In genomic region chr6:17501442-17501841, GRCh38 we compare ENCODE assay signal across 35 cellular contexts.
"Had no signal": no experiment of that assay in that cellular context is flagged by ENCODE, and none has a peak within 500 bp of the region (broad histone marks: within the 10 kb centered on the region; RNA-seq: fewer than 3 reads in every experiment).

No MANE protein-coding gene starts in this region.

- H3K4me1 ChIP-seq: adrenal gland, body of pancreas, breast epithelium had no signal

- DNase-seq: activated B cell treated with CpG ODN at 0.5 μM for 24 hours; activated CD4-positive, alpha-beta memory T cell treated with anti-CD3 and anti-CD28 coated beads for 36 hours; activated CD4-positive, alpha-beta T cell treated with anti-CD3 and anti-CD28 coated beads for 4 hours; activated CD4-positive, alpha-beta T cell treated with anti-CD3 and anti-CD28 coated beads, Interleukin-2, amount 10 ng/mL, durations not matched to agents 24 days and 14 days; activated CD4-positive, alpha-beta T cell treated with anti-CD3 and anti-CD28 coated beads, Interleukin-2, amount 50 U/mL, for 1 hour; activated CD4-positive, alpha-beta T cell treated with anti-CD3 and anti-CD28 coated beads, Interleukin-2, amount 50 U/mL, for 4 hours; activated CD4-positive, CD25-positive, alpha-beta regulatory T cell treated with anti-CD3 and anti-CD28 coated beads, Interleukin-2, amount 50 U/mL, for 72 hours; activated CD8-positive, alpha-beta memory T cell treated with anti-CD3 and anti-CD28 coated beads, Interleukin-2, amount 50 U/mL, for 4 hours; activated CD8-positive, alpha-beta T cell treated with anti-CD3 and anti-CD28 coated beads for 36 hours; activated effector memory CD4-positive, alpha-beta T cell treated with anti-CD3 and anti-CD28 coated beads, Interleukin-2, amount 50 U/mL, for 16 hours; activated gamma-delta T cell treated with Interleukin-2 at 50 U/mL for 16 hours; activated naive CD4-positive, alpha-beta T cell; activated naive CD4-positive, alpha-beta T cell treated with anti-CD3 and anti-CD28 coated beads for 36 hours; activated naive CD4-positive, alpha-beta T cell treated with anti-CD3 and anti-CD28 coated beads, Interleukin-2, amount 50 U/mL, for 16 hours; activated naive CD8-positive, alpha-beta T cell treated with anti-CD3 and anti-CD28 coated beads for 36 hours; activated T-cell treated with anti-CD3 and anti-CD28 coated beads for 4 hours; activated T-cell treated with anti-CD3 and anti-CD28 coated beads, Interleukin-2, amount 50 U/mL, for 1 hour; activated T-cell treated with anti-CD3 and anti-CD28 coated beads, Interleukin-2, amount 50 U/mL, for 4 hours; activated T-cell treated with anti-CD3 and anti-CD28 coated beads, Interleukin-2, amount 50 U/mL, for 72 hours; adrenal gland; amniotic stem cell; aorta; body of pancreas; brain microvascular endothelial cell; central memory CD4-positive, alpha-beta T cell; T-helper 1 cell; T-helper 2 cell; T-helper 9 cell had no signal

- H3K9me3 ChIP-seq: adrenal gland, body of pancreas, breast epithelium had no signal

- ATAC-seq: activated CD8-positive, alpha-beta T cell treated with anti-CD3 and anti-CD28 coated beads for 36 hours; activated naive CD4-positive, alpha-beta T cell treated with anti-CD3 and anti-CD28 coated beads, Interleukin-2, amount 50 U/mL, for 72 hours; activated T-cell treated with anti-CD3 and anti-CD28 coated beads, Interleukin-2, amount 50 U/mL, for 4 hours; activated T-cell treated with anti-CD3 and anti-CD28 coated beads, Interleukin-2, amount 50 U/mL, for 72 hours; activated T-helper 17 cell treated with anti-CD3 and anti-CD28 coated beads, Interleukin-2, amount 50 U/mL, for 72 hours; body of pancreas had no signal

- H3K4me3 Mint-ChIP-seq: activated B cell treated with CpG ODN at 0.5 μM for 24 hours; activated CD4-positive, alpha-beta memory T cell treated with anti-CD3 and anti-CD28 coated beads for 36 hours; activated CD4-positive, alpha-beta T cell treated with anti-CD3 and anti-CD28 coated beads, Interleukin-2, amount 10 ng/mL, durations not matched to agents 24 days and 14 days; activated CD8-positive, alpha-beta T cell treated with anti-CD3 and anti-CD28 coated beads for 36 hours; activated naive CD4-positive, alpha-beta T cell treated with anti-CD3 and anti-CD28 coated beads for 36 hours; activated naive CD8-positive, alpha-beta T cell treated with anti-CD3 and anti-CD28 coated beads for 36 hours; activated T-cell treated with anti-CD3 and anti-CD28 coated beads, Interleukin-2, amount 50 U/mL, for 4 hours; activated T-cell treated with anti-CD3 and anti-CD28 coated beads, Interleukin-2, amount 50 U/mL, for 72 hours; activated T-helper 1 cell treated with anti-CD3 and anti-CD28 coated beads, Interleukin-12 subunit alpha, Interleukin-12 subunit beta, Interleukin-2, Interleukin-4 antibody, amounts not matched to agents 30 ng/mL and 10 ng/mL and 1 ng/mL, durations not matched to agents 14 hours and 24 hours and 36 hours; activated T-helper 17 cell treated with anti-CD3 and anti-CD28 coated beads, Interleukin-2, amount 50 U/mL, for 72 hours; T-helper 1 cell treated with Interleukin-12 subunit alpha and Interleukin-12 subunit beta and Interleukin-4 antibody, amounts not matched to agents 30 μg/mL and 1 μg/mL, for 36 hours; T-helper 2 cell treated with Interferon-gamma antibody and Interleukin-4, amounts not matched to agents 5 μg/mL and 100 μg/mL, for 36 hours had no signal

- H3K36me3 ChIP-seq: adrenal gland, brain microvascular endothelial cell, breast epithelium had no signal

- H3K27me3 ChIP-seq: adrenal gland, body of pancreas, brain microvascular endothelial cell, breast epithelium had no signal

- H3K4me3 ChIP-seq: adrenal gland, body of pancreas, breast epithelium had no signal

- H3K27ac ChIP-seq: adrenal gland, body of pancreas, brain microvascular endothelial cell, breast epithelium, VCaP had no signal

- H3K27ac Mint-ChIP-seq: activated B cell treated with CpG ODN at 0.5 μM for 24 hours; activated CD4-positive, alpha-beta memory T cell treated with anti-CD3 and anti-CD28 coated beads for 36 hours; activated CD4-positive, alpha-beta T cell treated with anti-CD3 and anti-CD28 coated beads, Interleukin-2, amount 10 ng/mL, durations not matched to agents 24 days and 14 days; activated CD8-positive, alpha-beta T cell treated with anti-CD3 and anti-CD28 coated beads for 36 hours; activated naive CD4-positive, alpha-beta T cell treated with anti-CD3 and anti-CD28 coated beads for 36 hours; activated naive CD4-positive, alpha-beta T cell treated with anti-CD3 and anti-CD28 coated beads, Interleukin-2, amount 50 U/mL, for 72 hours; activated naive CD8-positive, alpha-beta T cell treated with anti-CD3 and anti-CD28 coated beads for 36 hours; activated T-cell treated with anti-CD3 and anti-CD28 coated beads, Interleukin-2, amount 50 U/mL, for 72 hours; activated T-helper 1 cell treated with anti-CD3 and anti-CD28 coated beads, Interleukin-12 subunit alpha, Interleukin-12 subunit beta, Interleukin-2, Interleukin-4 antibody, amounts not matched to agents 30 ng/mL and 10 ng/mL and 1 ng/mL, durations not matched to agents 14 hours and 24 hours and 36 hours; activated T-helper 17 cell treated with anti-CD3 and anti-CD28 coated beads, Interleukin-2, amount 50 U/mL, for 72 hours; T-helper 1 cell treated with Interleukin-12 subunit alpha and Interleukin-12 subunit beta and Interleukin-4 antibody, amounts not matched to agents 30 μg/mL and 1 μg/mL, for 36 hours; T-helper 2 cell treated with Interferon-gamma antibody and Interleukin-4, amounts not matched to agents 5 μg/mL and 100 μg/mL, for 36 hours had no signal

- H3K4me1 Mint-ChIP-seq: activated B cell treated with CpG ODN at 0.5 μM for 24 hours; activated CD4-positive, alpha-beta T cell treated with anti-CD3 and anti-CD28 coated beads, Interleukin-2, amount 10 ng/mL, durations not matched to agents 24 days and 14 days; activated naive CD8-positive, alpha-beta T cell treated with anti-CD3 and anti-CD28 coated beads for 36 hours; activated T-helper 17 cell treated with anti-CD3 and anti-CD28 coated beads, Interleukin-2, amount 50 U/mL, for 72 hours had no signal

- H3K36me3 Mint-ChIP-seq: activated CD4-positive, alpha-beta memory T cell treated with anti-CD3 and anti-CD28 coated beads for 36 hours; activated naive CD4-positive, alpha-beta T cell treated with anti-CD3 and anti-CD28 coated beads, Interleukin-2, amount 50 U/mL, for 72 hours; activated naive CD8-positive, alpha-beta T cell treated with anti-CD3 and anti-CD28 coated beads for 36 hours had no signal

- H3K9me3 Mint-ChIP-seq: activated B cell treated with CpG ODN at 0.5 μM for 24 hours; activated CD4-positive, alpha-beta memory T cell treated with anti-CD3 and anti-CD28 coated beads for 36 hours; activated CD4-positive, alpha-beta T cell treated with anti-CD3 and anti-CD28 coated beads, Interleukin-2, amount 10 ng/mL, durations not matched to agents 24 days and 14 days; activated CD8-positive, alpha-beta T cell treated with anti-CD3 and anti-CD28 coated beads for 36 hours; activated naive CD4-positive, alpha-beta T cell treated with anti-CD3 and anti-CD28 coated beads for 36 hours; activated naive CD4-positive, alpha-beta T cell treated with anti-CD3 and anti-CD28 coated beads, Interleukin-2, amount 50 U/mL, for 72 hours; activated naive CD8-positive, alpha-beta T cell treated with anti-CD3 and anti-CD28 coated beads for 36 hours; activated T-cell treated with anti-CD3 and anti-CD28 coated beads, Interleukin-2, amount 50 U/mL, for 4 hours; activated T-cell treated with anti-CD3 and anti-CD28 coated beads, Interleukin-2, amount 50 U/mL, for 72 hours; activated T-helper 1 cell treated with anti-CD3 and anti-CD28 coated beads, Interleukin-12 subunit alpha, Interleukin-12 subunit beta, Interleukin-2, Interleukin-4 antibody, amounts not matched to agents 30 ng/mL and 10 ng/mL and 1 ng/mL, durations not matched to agents 14 hours and 24 hours and 36 hours; activated T-helper 17 cell treated with anti-CD3 and anti-CD28 coated beads, Interleukin-2, amount 50 U/mL, for 72 hours; T-helper 1 cell treated with Interleukin-12 subunit alpha and Interleukin-12 subunit beta and Interleukin-4 antibody, amounts not matched to agents 30 μg/mL and 1 μg/mL, for 36 hours; T-helper 2 cell treated with Interferon-gamma antibody and Interleukin-4, amounts not matched to agents 5 μg/mL and 100 μg/mL, for 36 hours had no signal
